Comparison of ENCODE assay signal across 8 cellular contexts in the genomic region with DNA sequence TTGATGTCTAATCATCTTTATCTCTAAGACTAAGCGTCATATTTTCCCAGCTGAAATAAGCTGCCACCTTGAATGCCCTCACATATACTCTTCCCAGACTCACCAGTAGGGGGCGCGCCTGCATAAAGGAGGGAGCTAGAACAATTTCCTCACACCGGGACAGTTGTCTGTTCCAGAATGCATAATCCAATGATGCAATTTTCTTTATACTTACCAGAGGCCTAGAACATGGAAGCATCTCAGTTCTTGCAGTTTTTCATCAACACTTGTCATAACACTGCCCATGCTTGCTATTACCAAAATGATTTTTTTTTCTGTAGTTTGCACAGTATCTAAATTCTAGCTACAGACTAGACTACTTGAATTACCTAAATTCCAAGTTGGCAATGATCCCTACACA.
DNase-seq lines count a peak whose midpoint lies in the region; ATAC-seq and TF ChIP-seq lines count a peak whose summit lies in the region.

No MANE protein-coding gene starts in this region.

- TF ChIP-seq CTCF in GM12801 (IDR thresholded peaks at IDR 0.05; ENCODE audit: extremely low read depth, insufficient read length), result peak; percentile 30

- peak; percentile 85 for DNase-seq in NCI-H2196 (lab: John Stamatoyannopoulos, UW; ENCODE audit: unreplicated experiment)
- peak; percentile 34 for DNase-seq in activated CD4-positive, alpha-beta T cell treated with anti-CD3 and anti-CD28 coated beads for 1 hour
- DNase-seq in cerebellum (ENCODE audit: low spot score), result peak; percentile 30
- peak; percentile 84 for DNase-seq in left lobe of liver (ENCODE audit: low spot score)
- peak; percentile 37 to 64 for DNase-seq in stimulated activated CD4-positive, alpha-beta T cell treated with anti-CD3 and anti-CD28 coated beads, Interleukin-4, amount 100 ng/mL, for 4 hours

- peak; percentile 69 for ATAC-seq in HG02943 (IDR thresholded peaks at IDR 0.05; ENCODE audit: low read depth, unreplicated experiment)
- ATAC-seq in left lobe of liver, result peak; percentile 100
- no peak for ATAC-seq in HG03457 (IDR thresholded peaks at IDR 0.05; ENCODE audit: unreplicated experiment)

Comparison
In these comparisons a context has a peak if more than half of its experiments do, and no peak if none do; other contexts are left out.
1. DNase-seq: peak in every context shown above with its lines; median percentile 85 in NCI-H2196; 84 in left lobe of liver; 50 in stimulated activated CD4-positive, alpha-beta T cell treated with anti-CD3 and anti-CD28 coated beads, Interleukin-4, amount 100 ng/mL, for 4 hours; 34 in activated CD4-positive, alpha-beta T cell treated with anti-CD3 and anti-CD28 coated beads for 1 hour; 30 in cerebellum.